ENCODE assay signal across 16 cellular contexts in genomic region chr3:12922881-12923431, GRCh38.
"Had no signal": no experiment of that assay in that cellular context is flagged by ENCODE, and none has a peak within 500 bp of the region (broad histone marks: within the 10 kb centered on the region; RNA-seq: fewer than 3 reads in every experiment).

No MANE protein-coding gene starts in this region.

- H3K4me2 ChIP-seq: hepatocyte had no signal

- H3K79me2 ChIP-seq: hepatocyte had no signal

- H3K27me3 ChIP-seq: brain microvascular endothelial cell, colonic mucosa, esophagus squamous epithelium, hepatocyte, suprapubic skin had no signal

- H3K4me1 ChIP-seq: colonic mucosa, suprapubic skin had no signal

- H2AFZ ChIP-seq: hepatocyte had no signal

- H3K36me3 ChIP-seq: colonic mucosa had no signal

- DNase-seq: activated B cell treated with CpG ODN at 0.5 μM for 24 hours; activated CD4-positive, alpha-beta memory T cell treated with anti-CD3 and anti-CD28 coated beads for 36 hours; activated CD4-positive, alpha-beta T cell treated with anti-CD3 and anti-CD28 coated beads for 4 hours; activated naive CD4-positive, alpha-beta T cell treated with Interleukin-2 at 50 U/mL for 16 hours; activated naive CD8-positive, alpha-beta T cell treated with anti-CD3 and anti-CD28 coated beads, Interleukin-2, amount 10 ng/mL, durations not matched to agents 7 days and 5 days; brain microvascular endothelial cell; colonic mucosa; effector CD4-positive, alpha-beta T cell; esophagus squamous epithelium; midbrain; nephron progenitor cell; retina; trophoblast cell had no signal

- H3K9me3 ChIP-seq: colonic mucosa, esophagus squamous epithelium, suprapubic skin had no signal

- H3K4me3 ChIP-seq: colonic mucosa, esophagus squamous epithelium, hepatocyte, lung, suprapubic skin had no signal

- H3K27ac ChIP-seq: brain microvascular endothelial cell, colonic mucosa, esophagus squamous epithelium, hepatocyte, suprapubic skin had no signal
